9 cellular contexts compared by ENCODE assay signal in genomic region chr2:15730545-15731212, GRCh38.
DNase-seq lines count a peak whose midpoint lies in the region; ATAC-seq and TF ChIP-seq lines count a peak whose summit lies in the region.
"Had no signal": no experiment of that assay in that cellular context is flagged by ENCODE, and none has a peak within 500 bp of the region (broad histone marks: within the 10 kb centered on the region; RNA-seq: fewer than 3 reads in every experiment).

No MANE protein-coding gene starts in this region.

- no peak for TF ChIP-seq CTCF in HFF-Myc (IDR thresholded peaks at IDR 0.05; ENCODE audit: low read depth, low read length, missing control alignments)

- in situ Hi-C loops in G401 (cut with HindIII; ENCODE audit: low sequenced_read_pairs): no loop called here

- DNase-seq in G401 (ENCODE audit: low spot score) (peak; percentile 7), HFF-Myc (ENCODE audit: extremely low read depth, low read depth) (peak; percentile 74), NCI-H2196 (lab: John Stamatoyannopoulos, UW; ENCODE audit: unreplicated experiment) (peak; percentile 93), dermis microvascular lymphatic vessel endothelial cell (ENCODE audit: low read depth in 2 of 2) (peak; percentile 78 to 97), medulla oblongata (ENCODE audit: extremely low spot score) (peak; percentile 93), GF-D8 (lab: John Stamatoyannopoulos, UW) (no peak), SKM-1 (lab: John Stamatoyannopoulos, UW; ENCODE audit: unreplicated experiment) (no peak)
- no peak for DNase-seq in activated T-cell treated with anti-CD3 and anti-CD28 coated beads, Interleukin-2, amount 50 U/mL, for 72 hours

- H3K4me1 Mint-ChIP-seq in activated T-cell treated with anti-CD3 and anti-CD28 coated beads, Interleukin-2, amount 50 U/mL, for 72 hours (ENCODE audit: low read depth): no peaks in the 10 kb centered on the region

- no peak overlapping the region for H3K4me3 Mint-ChIP-seq in activated T-cell treated with anti-CD3 and anti-CD28 coated beads, Interleukin-2, amount 50 U/mL, for 72 hours

- no peaks in the 10 kb centered on the region for H3K36me3 Mint-ChIP-seq in activated T-cell treated with anti-CD3 and anti-CD28 coated beads, Interleukin-2, amount 50 U/mL, for 72 hours (ENCODE audit: insufficient read depth in 2 of 2)

- no peaks in the 10 kb centered on the region for H3K9me3 Mint-ChIP-seq in activated T-cell treated with anti-CD3 and anti-CD28 coated beads, Interleukin-2, amount 50 U/mL, for 72 hours

- no peak overlapping the region for H3K27ac Mint-ChIP-seq in activated T-cell treated with anti-CD3 and anti-CD28 coated beads, Interleukin-2, amount 50 U/mL, for 72 hours

- no peak for ATAC-seq in activated T-cell treated with anti-CD3 and anti-CD28 coated beads, Interleukin-2, amount 50 U/mL, for 72 hours (replicated peaks in 1 of 2)

- H3K4me3 ChIP-seq in HFF-Myc (replicated peaks; ENCODE audit: low read depth, low read length): no peak overlapping the region
- H3K4me3 ChIP-seq: SK-N-MC had no signal

- peaks cover 4% of the 10 kb centered on the region for H3K27me3 Mint-ChIP-seq in activated T-cell treated with anti-CD3 and anti-CD28 coated beads, Interleukin-2, amount 50 U/mL, for 72 hours (ENCODE audit: low read depth)

Comparison
In these comparisons a context has a peak if more than half of its experiments do, and no peak if none do; other contexts are left out.
1. DNase-seq: peak in G401 (single experiment), HFF-Myc (single experiment), NCI-H2196 (single experiment), dermis microvascular lymphatic vessel endothelial cell (2 of 2) and medulla oblongata (single experiment); none in GF-D8 (single experiment), SKM-1 (single experiment) and activated T-cell treated with anti-CD3 and anti-CD28 coated beads, Interleukin-2, amount 50 U/mL, for 72 hours (0 of 2).